ENCODE assay signal across 11 cellular contexts in genomic region chr11:103875855-103876510, GRCh38.
DNase-seq lines count a peak whose midpoint lies in the region; ATAC-seq, FAIRE-seq and TF ChIP-seq lines count a peak whose summit lies in the region.
"Had no signal": no experiment of that assay in that cellular context is flagged by ENCODE, and none has a peak within 500 bp of the region (broad histone marks: within the 10 kb centered on the region; RNA-seq: fewer than 3 reads in every experiment).

No MANE protein-coding gene starts in this region.

- ATAC-seq in GM18520 (IDR thresholded peaks at IDR 0.05; ENCODE audit: unreplicated experiment) (peak; percentile 75), GM21381 (IDR thresholded peaks at IDR 0.05; ENCODE audit: unreplicated experiment) (peak; percentile 66), HG03039 (IDR thresholded peaks at IDR 0.05; ENCODE audit: unreplicated experiment) (peak; percentile 86)

- no peak for TF ChIP-seq CTCF in foreskin fibroblast (IDR thresholded peaks at IDR 0.05; ENCODE audit: low read depth, low read length)

- FAIRE-seq in HTR-8/SVneo (lab: Jason Lieb, UNC): no peak

- no peak overlapping the region for H3K4me3 ChIP-seq in foreskin fibroblast (ENCODE audit: low read depth in 1 of 2, low read length in 2 of 2)

- DNase-seq in NOMO-1 treated with DMSO at 0.1 percent for 48 hours (lab: John Stamatoyannopoulos, UW; ENCODE audit: unreplicated experiment) (peak; percentile 38), HuH-7.5 (ENCODE audit: low spot score) (no peak), HTR-8/SVneo (ENCODE audit: insufficient read length, low spot score) (no peak), foreskin fibroblast (no peak), HuH-7 (ENCODE audit: low spot score) (no peak)
- DNase-seq: KBM-7, natural killer cell, NCI-H526 had no signal
